ENCODE assay signal across 9 cellular contexts in genomic region chr17:12180644-12181261, GRCh38.
DNase-seq lines count a peak whose midpoint lies in the region; ATAC-seq and TF ChIP-seq lines count a peak whose summit lies in the region.
"Had no signal": no experiment of that assay in that cellular context is flagged by ENCODE, and none has a peak within 500 bp of the region (broad histone marks: within the 10 kb centered on the region; RNA-seq: fewer than 3 reads in every experiment).

No MANE protein-coding gene starts in this region.

- TF ChIP-seq CTCF in LNCAP (IDR thresholded peaks at IDR 0.05): peak; percentile 87
- peak; percentile 43 for TF ChIP-seq CTCF in WERI-Rb-1 (IDR thresholded peaks at IDR 0.05; ENCODE audit: low read depth, low read length)
- peak; percentile 78 for TF ChIP-seq CTCF in retinal pigment epithelial cell (conservative IDR thresholded peaks at IDR 0.05; ENCODE audit: low read depth, low read length)

- H3K9me3 ChIP-seq in WERI-Rb-1 (ENCODE audit: severe bottlenecking): no peaks in the 10 kb centered on the region

- no peaks in the 10 kb centered on the region for H3K36me3 ChIP-seq in WERI-Rb-1

- no peaks in the 10 kb centered on the region for H3K9me3 Mint-ChIP-seq in activated CD4-positive, alpha-beta T cell treated with anti-CD3 and anti-CD28 coated beads for 36 hours (ENCODE audit: low read depth)
- no peaks in the 10 kb centered on the region for H3K9me3 Mint-ChIP-seq in stimulated activated memory B cell treated with anti-CD40 and anti-IgM and Interleukin-4, amounts not matched to agents 10 μg/mL and 1 μg/mL and 100 μg/mL, for 72 hours
- no peaks in the 10 kb centered on the region for H3K9me3 Mint-ChIP-seq in activated T-helper 17 cell treated with anti-CD3 and anti-CD28 coated beads, Interleukin-2, amount 50 U/mL, for 72 hours
- H3K9me3 Mint-ChIP-seq: dendritic cell treated with granulocyte-macrophage colony-stimulating factor and Interleukin-4, amounts not matched to agents 40 ng/mL and 50 ng/mL, for 4 days had no signal

- POLR2A ChIA-PET in activated CD4-positive, alpha-beta T cell treated with anti-CD3 and anti-CD28 coated beads for 36 hours (lab: Charles Lee): no interaction called here

- H3K27ac Mint-ChIP-seq in activated CD4-positive, alpha-beta T cell treated with anti-CD3 and anti-CD28 coated beads for 36 hours: no peak overlapping the region
- H3K27ac Mint-ChIP-seq in stimulated activated memory B cell treated with anti-CD40 and anti-IgM and Interleukin-4, amounts not matched to agents 10 μg/mL and 1 μg/mL and 100 μg/mL, for 72 hours: no peak overlapping the region
- H3K27ac Mint-ChIP-seq in activated T-helper 17 cell treated with anti-CD3 and anti-CD28 coated beads, Interleukin-2, amount 50 U/mL, for 72 hours: no peak overlapping the region
- H3K27ac Mint-ChIP-seq: dendritic cell treated with granulocyte-macrophage colony-stimulating factor and Interleukin-4, amounts not matched to agents 40 ng/mL and 50 ng/mL, for 4 days had no signal

- no peaks in the 10 kb centered on the region for H3K4me1 Mint-ChIP-seq in activated CD4-positive, alpha-beta T cell treated with anti-CD3 and anti-CD28 coated beads for 36 hours
- no peaks in the 10 kb centered on the region for H3K4me1 Mint-ChIP-seq in stimulated activated memory B cell treated with anti-CD40 and anti-IgM and Interleukin-4, amounts not matched to agents 10 μg/mL and 1 μg/mL and 100 μg/mL, for 72 hours
- no peaks in the 10 kb centered on the region for H3K4me1 Mint-ChIP-seq in activated T-helper 17 cell treated with anti-CD3 and anti-CD28 coated beads, Interleukin-2, amount 50 U/mL, for 72 hours

- no peak overlapping the region for H3K27ac ChIP-seq in WERI-Rb-1

- peak; percentile 38 for DNase-seq in activated CD4-positive, alpha-beta T cell treated with anti-CD3 and anti-CD28 coated beads for 36 hours
- no peak for DNase-seq in activated CD4-positive, alpha-beta T cell treated with anti-CD3 and anti-CD28 coated beads for 4 hours
- peak; percentile 25 for DNase-seq in WERI-Rb-1
- peak; percentile 41 for DNase-seq in glomerular visceral epithelial cell (ENCODE audit: extremely low spot score)
- peak; percentile 16 for DNase-seq in retinal pigment epithelial cell (ENCODE audit: low read depth)

- H3K4me3 Mint-ChIP-seq in activated CD4-positive, alpha-beta T cell treated with anti-CD3 and anti-CD28 coated beads for 36 hours: no peak overlapping the region
- no peak overlapping the region for H3K4me3 Mint-ChIP-seq in stimulated activated memory B cell treated with anti-CD40 and anti-IgM and Interleukin-4, amounts not matched to agents 10 μg/mL and 1 μg/mL and 100 μg/mL, for 72 hours
- H3K4me3 Mint-ChIP-seq in activated T-helper 17 cell treated with anti-CD3 and anti-CD28 coated beads, Interleukin-2, amount 50 U/mL, for 72 hours: no peak overlapping the region
- H3K4me3 Mint-ChIP-seq: dendritic cell treated with granulocyte-macrophage colony-stimulating factor and Interleukin-4, amounts not matched to agents 40 ng/mL and 50 ng/mL, for 4 days had no signal

- no peak for ATAC-seq in activated CD4-positive, alpha-beta T cell treated with anti-CD3 and anti-CD28 coated beads for 36 hours
- ATAC-seq in stimulated activated memory B cell treated with anti-CD40 and anti-IgM and Interleukin-4, amounts not matched to agents 10 μg/mL and 1 μg/mL and 100 μg/mL, for 72 hours: no peak
- no peak for ATAC-seq in activated T-helper 17 cell treated with anti-CD3 and anti-CD28 coated beads, Interleukin-2, amount 50 U/mL, for 72 hours (replicated peaks)

- H3K36me3 Mint-ChIP-seq in activated CD4-positive, alpha-beta T cell treated with anti-CD3 and anti-CD28 coated beads for 36 hours (ENCODE audit: low read depth): no peaks in the 10 kb centered on the region
- H3K36me3 Mint-ChIP-seq in stimulated activated memory B cell treated with anti-CD40 and anti-IgM and Interleukin-4, amounts not matched to agents 10 μg/mL and 1 μg/mL and 100 μg/mL, for 72 hours: no peaks in the 10 kb centered on the region
- no peaks in the 10 kb centered on the region for H3K36me3 Mint-ChIP-seq in activated T-helper 17 cell treated with anti-CD3 and anti-CD28 coated beads, Interleukin-2, amount 50 U/mL, for 72 hours (ENCODE audit: low read depth)

- intact Hi-C loops in activated CD4-positive, alpha-beta T cell treated with anti-CD3 and anti-CD28 coated beads for 36 hours (cut with DNase I, micrococcal nuclease): loop anchor here (2.0 to 10.0 kb wide), 4 partner anchors 76 to 824 kb away; no protein-coding TSS in a partner anchor

- CTCF ChIA-PET in activated CD4-positive, alpha-beta T cell treated with anti-CD3 and anti-CD28 coated beads for 36 hours (lab: Charles Lee): interaction anchor here (0.6 to 2.0 kb wide), 9 partner anchors 16 to 830 kb away, joined by 3 to 11 read pairs (median 3); no protein-coding TSS in a partner anchor

- peaks cover 3% of the 10 kb centered on the region for H3K27me3 Mint-ChIP-seq in activated CD4-positive, alpha-beta T cell treated with anti-CD3 and anti-CD28 coated beads for 36 hours
- H3K27me3 Mint-ChIP-seq in stimulated activated memory B cell treated with anti-CD40 and anti-IgM and Interleukin-4, amounts not matched to agents 10 μg/mL and 1 μg/mL and 100 μg/mL, for 72 hours: no peaks in the 10 kb centered on the region
- no peaks in the 10 kb centered on the region for H3K27me3 Mint-ChIP-seq in activated T-helper 17 cell treated with anti-CD3 and anti-CD28 coated beads, Interleukin-2, amount 50 U/mL, for 72 hours
- H3K27me3 Mint-ChIP-seq: dendritic cell treated with granulocyte-macrophage colony-stimulating factor and Interleukin-4, amounts not matched to agents 40 ng/mL and 50 ng/mL, for 4 days had no signal

- H3K27me3 ChIP-seq in WERI-Rb-1 (ENCODE audit: insufficient read depth, low read depth, severe bottlenecking): no peaks in the 10 kb centered on the region

- H3K4me3 ChIP-seq in WERI-Rb-1 (ENCODE audit: low read depth, low read length): no peak overlapping the region
- H3K4me3 ChIP-seq in retinal pigment epithelial cell (ENCODE audit: low read length): no peak overlapping the region

Comparison
In these comparisons a context has a peak if more than half of its experiments do, and no peak if none do; other contexts are left out.
1. DNase-seq: peak in activated CD4-positive, alpha-beta T cell treated with anti-CD3 and anti-CD28 coated beads for 36 hours (single experiment), WERI-Rb-1 (single experiment), glomerular visceral epithelial cell (single experiment) and retinal pigment epithelial cell (single experiment); none in activated CD4-positive, alpha-beta T cell treated with anti-CD3 and anti-CD28 coated beads for 4 hours (0 of 2).
2. Peak in every context shown above with its lines, with median percentiles within 50 percentile points of each other: CTCF ChIP-seq.